Comparison of ENCODE assay signal across 13 cellular contexts in the genomic region with DNA sequence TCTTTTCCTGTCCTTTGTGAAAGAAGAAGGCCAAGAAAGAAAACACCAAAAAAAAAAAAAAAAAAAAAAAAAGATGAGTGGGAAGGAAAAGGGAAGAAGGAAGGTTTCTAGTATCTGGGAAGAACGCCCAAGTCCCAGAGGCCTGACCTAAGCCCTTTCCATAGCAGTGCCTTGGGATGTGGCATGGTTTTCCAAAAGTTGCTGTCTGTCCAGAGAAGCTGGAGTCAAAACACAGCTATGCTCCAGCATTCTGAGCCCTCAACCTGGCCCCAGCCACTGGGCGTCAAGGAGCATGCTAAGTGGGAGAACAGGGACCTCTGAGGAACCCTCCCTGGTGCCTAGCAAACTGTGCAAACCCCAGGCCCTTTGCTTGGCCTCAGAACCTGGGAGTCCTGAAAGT.
A peak's percentile ranks its signal among the peaks of the same experiment; 100 is the strongest.
DNase-seq lines count a peak whose midpoint lies in the region; ATAC-seq and TF ChIP-seq lines count a peak whose summit lies in the region.
"Had no signal": no experiment of that assay in that cellular context is flagged by ENCODE, and none has a peak within 500 bp of the region (broad histone marks: within the 10 kb centered on the region; RNA-seq: fewer than 3 reads in every experiment).

No MANE protein-coding gene starts in this region.

- DNase-seq in mammary epithelial cell, result no peak
- peak in 1 of 3 donors; percentile 80 for DNase-seq in right cardiac atrium
- DNase-seq in epidermal melanocyte (ENCODE audit: insufficient read length, low spot score), result no peak
- no peak for DNase-seq in effector CD8-positive, alpha-beta T cell (lab: John Stamatoyannopoulos, UW)
- DNase-seq in activated naive CD4-positive, alpha-beta T cell treated with anti-CD3 and anti-CD28 coated beads, Interleukin-2, amount 50 U/mL, for 72 hours (ENCODE audit: low spot score in 2 of 2), result no peak
- DNase-seq in SHP77 (lab: John Stamatoyannopoulos, UW), result no peak
- DNase-seq: H7, NCI-H446 treated with DMSO at 0.1 percent for 48 hours had no signal

- H3K36me3 ChIP-seq in mammary epithelial cell (ENCODE audit: insufficient read depth, low read length) (no peaks in the 10 kb centered on the region), skeletal muscle tissue (ENCODE audit: control insufficient read depth in 3 of 3, insufficient read depth in 3 of 3, low read length in 3 of 3) (no peaks in the 10 kb centered on the region)

- H3K4me1 ChIP-seq in mammary epithelial cell (ENCODE audit: insufficient read depth, low read length) (peaks cover 43% of the 10 kb centered on the region), right cardiac atrium (ENCODE audit: control insufficient read depth, insufficient read depth, low read length) (peaks cover 12% of the 10 kb centered on the region), skeletal muscle tissue (ENCODE audit: control insufficient read depth in 3 of 3, insufficient read depth in 3 of 3, low read length in 3 of 3) (peaks cover 20 to 33% (median 30%) of the 10 kb centered on the region in 3 donors)

- peaks cover 9% of the 10 kb centered on the region for H3K9me3 ChIP-seq in mammary epithelial cell (replicated peaks; ENCODE audit: insufficient read depth, low read length)
- H3K9me3 ChIP-seq in right cardiac atrium (ENCODE audit: control insufficient read depth, low read length), result no peaks in the 10 kb centered on the region
- peaks cover 0 to 6% (median 4%) of the 10 kb centered on the region in 3 donors for H3K9me3 ChIP-seq in skeletal muscle tissue (ENCODE audit: control insufficient read depth in 3 of 3, low read length in 3 of 3)

- H3K9me3 Mint-ChIP-seq in activated naive CD4-positive, alpha-beta T cell treated with anti-CD3 and anti-CD28 coated beads, Interleukin-2, amount 50 U/mL, for 72 hours, result peaks cover 0 to 4% of the 10 kb centered on the region in 2 donors
- H3K9me3 Mint-ChIP-seq: type B pancreatic cell had no signal

- H3K36me3 Mint-ChIP-seq in activated naive CD4-positive, alpha-beta T cell treated with anti-CD3 and anti-CD28 coated beads, Interleukin-2, amount 50 U/mL, for 72 hours, result no peaks in the 10 kb centered on the region
- H3K36me3 Mint-ChIP-seq: brain, type B pancreatic cell had no signal

- no peak overlapping the region for H2AFZ ChIP-seq in mammary epithelial cell (ENCODE audit: low read depth, low read length)

- no peak for TF ChIP-seq CTCF in C4-2B (conservative IDR thresholded peaks at IDR 0.05)
- no peak for TF ChIP-seq CTCF in mammary epithelial cell (conservative IDR thresholded peaks at IDR 0.05 in 1 of 2, IDR thresholded peaks at IDR 0.05 in 1 of 2; ENCODE audit: extremely low read depth in 1 of 2, insufficient read depth in 1 of 2, low read depth in 1 of 2, low read length in 2 of 2)

- ATAC-seq in right cardiac atrium, result peak; percentile 30 to 34
- ATAC-seq in activated naive CD4-positive, alpha-beta T cell treated with anti-CD3 and anti-CD28 coated beads, Interleukin-2, amount 50 U/mL, for 72 hours, result no peak

- BruUV-seq in mammary epithelial cell (replicated peaks; lab: Mats Ljungman, UMichigan), result no TSS peak

- 94% methylated on average over 2 of the region's 2 CpGs for whole genome bisulfite sequencing in mammary epithelial cell (ENCODE audit: low coverage, missing lambda C conversion rate)
- WGBS in right cardiac atrium, result 36% methylated on average over 2 of the region's 2 CpGs

- H3K27me3 ChIP-seq in mammary epithelial cell (ENCODE audit: insufficient read depth, low read length), result no peaks in the 10 kb centered on the region
- H3K27me3 ChIP-seq in right cardiac atrium (ENCODE audit: control insufficient read depth, insufficient read depth), result no peaks in the 10 kb centered on the region
- H3K27me3 ChIP-seq in skeletal muscle tissue (ENCODE audit: control insufficient read depth in 3 of 3, insufficient read depth in 3 of 3, low read length in 3 of 3), result no peaks in the 10 kb centered on the region

- H3K4me3 ChIP-seq in mammary epithelial cell (replicated peaks in 1 of 3; ENCODE audit: insufficient read depth in 1 of 3, low read depth in 2 of 3, low read length in 3 of 3) (no peak overlapping the region), right cardiac atrium (ENCODE audit: low read length) (no peak overlapping the region), skeletal muscle tissue (ENCODE audit: low read length in 3 of 3) (no peak overlapping the region)
- H3K4me3 ChIP-seq: SK-N-MC had no signal

- H3K9ac ChIP-seq in mammary epithelial cell (ENCODE audit: insufficient read depth, low read length) (no peak overlapping the region), skeletal muscle tissue (ENCODE audit: low read depth in 1 of 3, low read length in 3 of 3) (peak overlapping the region in 2 of 3 donors; percentile 47 to 69)

- CTCF ChIA-PET in mammary epithelial cell (lab: Charles Lee; ENCODE audit: low non-redundant PET), result no interaction called here

- H3K79me2 ChIP-seq in mammary epithelial cell (ENCODE audit: insufficient read depth, low read length), result no peaks in the 10 kb centered on the region

- intact Hi-C loops in mammary epithelial cell (cut with micrococcal nuclease), result no loop called here
- intact Hi-C loops in right cardiac atrium (cut with DNase I), result no loop called here

- H3K27ac Mint-ChIP-seq in activated naive CD4-positive, alpha-beta T cell treated with anti-CD3 and anti-CD28 coated beads, Interleukin-2, amount 50 U/mL, for 72 hours, result no peak overlapping the region

- in situ Hi-C loops in mammary epithelial cell (cut with MboI; ENCODE audit: low sequenced_read_pairs in 2 of 2), result no loop called here

- dilution Hi-C loops in mammary epithelial cell (cut with HindIII; ENCODE audit: low sequenced_read_pairs), result no loop called here

- no peaks in the 10 kb centered on the region for H4K20me1 ChIP-seq in mammary epithelial cell (ENCODE audit: insufficient read depth, low read length)

- H3K4me2 ChIP-seq in mammary epithelial cell (ENCODE audit: insufficient read depth, low read depth, low read length), result no peak overlapping the region

- H3K27ac ChIP-seq in C4-2B (peak overlapping the region; percentile 97), mammary epithelial cell (ENCODE audit: insufficient read depth, low read depth, low read length) (peak overlapping the region; percentile 88), right cardiac atrium (ENCODE audit: low read length) (peak overlapping the region; percentile 39), skeletal muscle tissue (ENCODE audit: low read depth, low read length) (peak overlapping the region; percentile 85)
- H3K27ac ChIP-seq: SK-N-MC had no signal

Comparison
In these comparisons a context has a peak if more than half of its experiments do, and no peak if none do; other contexts are left out.
1. H3K27ac ChIP-seq: peak in every context shown above with its lines; median percentile 97 in C4-2B; 88 in mammary epithelial cell; 85 in skeletal muscle tissue; 39 in right cardiac atrium.
2. ATAC-seq: peak in right cardiac atrium (2 of 2); none in activated naive CD4-positive, alpha-beta T cell treated with anti-CD3 and anti-CD28 coated beads, Interleukin-2, amount 50 U/mL, for 72 hours (0 of 2).